8 cellular contexts compared by ENCODE assay signal in the genomic region with DNA sequence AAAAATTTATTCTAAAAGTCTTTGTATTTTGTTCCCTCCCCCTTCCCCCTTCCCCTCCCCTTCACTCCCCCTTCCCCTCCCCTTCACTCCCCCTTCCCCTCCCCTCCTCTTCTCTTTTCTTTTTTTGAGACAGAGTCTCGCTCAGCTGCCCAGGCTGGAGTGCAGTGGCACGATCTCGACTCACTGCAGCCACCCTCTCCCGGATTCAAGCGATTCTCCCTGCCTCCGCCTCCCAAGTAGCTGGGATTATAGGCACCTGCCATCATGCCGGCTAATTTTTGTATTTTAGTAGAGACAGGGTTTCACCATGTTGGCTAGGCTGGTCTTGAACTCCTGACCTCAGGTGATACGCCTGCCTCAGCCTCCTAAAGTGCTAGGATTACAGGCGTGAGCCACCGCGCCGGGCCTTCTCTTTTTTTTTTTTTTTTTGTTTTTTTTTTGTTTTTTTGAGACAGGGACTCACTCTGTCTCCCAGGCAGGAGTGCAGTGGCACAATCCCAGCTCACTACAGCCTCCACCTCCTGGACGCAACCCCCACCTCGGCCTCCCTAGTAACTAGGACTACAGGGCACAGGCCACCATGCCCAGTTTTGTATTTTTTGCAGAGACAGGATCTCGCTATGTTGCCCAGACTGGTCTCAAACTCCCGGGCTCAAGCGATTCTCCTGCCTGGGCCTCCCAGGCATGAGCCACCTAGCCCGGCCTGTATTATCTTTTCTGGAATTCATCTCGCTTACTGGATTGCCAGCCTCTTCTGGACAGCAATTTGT. TPM values are rescaled to one million over a fixed set of nuclear protein-coding genes. Genes with fewer than 3 reads are reported as not detected.
DNase-seq lines count a peak whose midpoint lies in the region; ATAC-seq and TF ChIP-seq lines count a peak whose summit lies in the region.

No MANE protein-coding gene starts in this region.

- no TSS peak for BruUV-seq in Panc1 (replicated peaks; lab: Mats Ljungman, UMichigan)

- H3K27me3 ChIP-seq in Panc1 (ENCODE audit: control insufficient read depth, insufficient read depth, low read length) (no peaks in the 10 kb centered on the region), endocrine pancreas (ENCODE audit: control insufficient read depth, insufficient read depth, low read length) (no peaks in the 10 kb centered on the region)

- H3K4me1 Mint-ChIP-seq in osteocyte (ENCODE audit: unreplicated experiment): peaks cover 14% of the 10 kb centered on the region

- CTCF ChIA-PET in Panc1 (lab: Charles Lee): no interaction called here

- H3K27ac ChIP-seq in Panc1 (ENCODE audit: low read length): peak overlapping the region; percentile 85

- POLR2A ChIA-PET in Panc1 (lab: Charles Lee): no interaction called here

- no peaks in the 10 kb centered on the region for H3K9me3 Mint-ChIP-seq in osteocyte (ENCODE audit: unreplicated experiment)

- H3K4me1 ChIP-seq in Panc1 (ENCODE audit: control insufficient read depth, insufficient read depth, low read length) (peaks cover 14% of the 10 kb centered on the region), endocrine pancreas (ENCODE audit: control insufficient read depth, insufficient read depth, low read length) (no peaks in the 10 kb centered on the region)

- H3K27me3 Mint-ChIP-seq in osteocyte (ENCODE audit: unreplicated experiment): no peaks in the 10 kb centered on the region

- intact Hi-C loops in Panc1 (cut with micrococcal nuclease; ENCODE audit: unreplicated experiment): no loop called here

- ATAC-seq in Panc1 (no peak), GM21423 (IDR thresholded peaks at IDR 0.05; ENCODE audit: unreplicated experiment) (no peak), HG02759 (IDR thresholded peaks at IDR 0.05; ENCODE audit: unreplicated experiment) (no peak), GM18511 (IDR thresholded peaks at IDR 0.05; ENCODE audit: unreplicated experiment) (no peak)

- no peaks in the 10 kb centered on the region for H3K9me3 ChIP-seq in Panc1 (ENCODE audit: control insufficient read depth, insufficient read depth, low read depth, low read length)
- H3K9me3 ChIP-seq in endocrine pancreas (ENCODE audit: control insufficient read depth, low read length): no peaks in the 10 kb centered on the region

- in situ Hi-C loops in Panc1 (cut with HindIII; ENCODE audit: low pct_unique_long_range_greater_than_20kb, low sequenced_read_pairs): no loop called here

- no peaks in the 10 kb centered on the region for H3K36me3 Mint-ChIP-seq in osteocyte (ENCODE audit: unreplicated experiment)

- H3K36me3 ChIP-seq in Panc1 (ENCODE audit: control insufficient read depth, insufficient read depth, low read length): no peaks in the 10 kb centered on the region
- no peaks in the 10 kb centered on the region for H3K36me3 ChIP-seq in endocrine pancreas (ENCODE audit: control insufficient read depth, insufficient read depth, low read length)

- TF ChIP-seq CTCF in Panc1 (IDR thresholded peaks at IDR 0.05) (no peak), osteocyte (IDR thresholded peaks at IDR 0.05) (no peak)

- H3K4me3 ChIP-seq in GM08714 (ENCODE audit: low read length) (peak overlapping the region; percentile 79), Panc1 (ENCODE audit: low read depth in 2 of 2, low read length in 2 of 2) (peak overlapping the region; percentile 65 to 94), endocrine pancreas (ENCODE audit: control insufficient read depth, insufficient read depth, low read length) (peak overlapping the region; percentile 85)

- H3K9ac ChIP-seq in endocrine pancreas (ENCODE audit: control insufficient read depth, insufficient read depth, low read length): no peak overlapping the region

- H3K27ac Mint-ChIP-seq in osteocyte (ENCODE audit: unreplicated experiment): peak overlapping the region; percentile 98

- DNase-seq in Panc1 (ENCODE audit: low read depth, low spot score) (no peak), osteocyte (ENCODE audit: extremely low spot score, unreplicated experiment) (no peak), amniotic stem cell (lab: John Stamatoyannopoulos, UW) (no peak)

- H3K4me3 Mint-ChIP-seq in osteocyte (ENCODE audit: unreplicated experiment): peak overlapping the region; percentile 96

RNA-seq across cellular contexts. Expression of gene AFG1L, which starts 1.1 kb away (rescaled TPM):
- total RNA-seq in Panc1 (2021; ENCODE audit: unreplicated experiment) (12.4 TPM), osteocyte (7.3 and 9.5 TPM in 2 replicates)
- 4.5 TPM for polyA plus RNA-seq in Panc1 (2012; ENCODE audit: insufficient read length)

RNA-seq across cellular contexts. Expression of gene SNX3, which starts 32.9 kb away (rescaled TPM):
- total RNA-seq in Panc1 (2021; ENCODE audit: unreplicated experiment) (223 TPM), osteocyte (166 and 171 TPM in 2 replicates)
- 276 TPM for polyA plus RNA-seq in Panc1 (2012; ENCODE audit: insufficient read length)
